Comparison of ENCODE assay signal across 22 cellular contexts in genomic region chr1:51756290-51756689, GRCh38.
DNase-seq lines count a peak whose midpoint lies in the region; ATAC-seq, FAIRE-seq and TF ChIP-seq lines count a peak whose summit lies in the region.
"Had no signal": no experiment of that assay in that cellular context is flagged by ENCODE, and none has a peak within 500 bp of the region (broad histone marks: within the 10 kb centered on the region; RNA-seq: fewer than 3 reads in every experiment).

No MANE protein-coding gene starts in this region.

- H3K36me3 Mint-ChIP-seq in activated T-cell treated with anti-CD3 and anti-CD28 coated beads, Interleukin-2, amount 50 U/mL, for 4 hours (ENCODE audit: insufficient read depth) = peaks cover 32% of the 10 kb centered on the region
- H3K36me3 Mint-ChIP-seq in activated T-helper 17 cell treated with anti-CD3 and anti-CD28 coated beads, Interleukin-2, amount 50 U/mL, for 72 hours (ENCODE audit: low read depth) = peaks cover 57% of the 10 kb centered on the region
- peaks cover 47% of the 10 kb centered on the region for H3K36me3 Mint-ChIP-seq in osteocyte (ENCODE audit: unreplicated experiment)

- no peaks in the 10 kb centered on the region for H3K27me3 ChIP-seq in bronchial epithelial cell (ENCODE audit: control insufficient read depth, insufficient read depth, low read length)
- H3K27me3 ChIP-seq: BE2C had no signal

- H3K9me3 Mint-ChIP-seq in activated T-cell treated with anti-CD3 and anti-CD28 coated beads, Interleukin-2, amount 50 U/mL, for 4 hours = peaks cover 5% of the 10 kb centered on the region
- peaks cover 3% of the 10 kb centered on the region for H3K9me3 Mint-ChIP-seq in activated T-helper 17 cell treated with anti-CD3 and anti-CD28 coated beads, Interleukin-2, amount 50 U/mL, for 72 hours
- H3K9me3 Mint-ChIP-seq in osteocyte (ENCODE audit: unreplicated experiment) = peaks cover 13% of the 10 kb centered on the region
- H3K9me3 Mint-ChIP-seq: CD4-positive, CD25-positive, alpha-beta regulatory T cell had no signal

- peak; percentile 46 to 54 for ATAC-seq in activated T-cell treated with anti-CD3 and anti-CD28 coated beads, Interleukin-2, amount 50 U/mL, for 4 hours
- peak; percentile 78 for ATAC-seq in activated T-helper 17 cell treated with anti-CD3 and anti-CD28 coated beads, Interleukin-2, amount 50 U/mL, for 72 hours (replicated peaks)
- ATAC-seq: GM12878, HepG2 had no signal

- H3K4me3 ChIP-seq in bronchial epithelial cell (ENCODE audit: low read depth, low read length) = no peak overlapping the region
- H3K4me3 ChIP-seq: GM12878, GM23248, HAP-1 had no signal

- no peak overlapping the region for H3K4me3 Mint-ChIP-seq in activated T-cell treated with anti-CD3 and anti-CD28 coated beads, Interleukin-2, amount 50 U/mL, for 4 hours
- no peak overlapping the region for H3K4me3 Mint-ChIP-seq in activated T-helper 17 cell treated with anti-CD3 and anti-CD28 coated beads, Interleukin-2, amount 50 U/mL, for 72 hours
- H3K4me3 Mint-ChIP-seq in osteocyte (ENCODE audit: unreplicated experiment) = no peak overlapping the region
- H3K4me3 Mint-ChIP-seq: CD4-positive, CD25-positive, alpha-beta regulatory T cell; CD8-positive, alpha-beta memory T cell had no signal

- peaks cover 7% of the 10 kb centered on the region for H3K36me3 ChIP-seq in bronchial epithelial cell (ENCODE audit: control insufficient read depth, insufficient read depth, low read length)
- H3K36me3 ChIP-seq: BE2C had no signal

- H3K27me3 Mint-ChIP-seq in activated T-cell treated with anti-CD3 and anti-CD28 coated beads, Interleukin-2, amount 50 U/mL, for 4 hours (ENCODE audit: low read depth) = no peaks in the 10 kb centered on the region
- H3K27me3 Mint-ChIP-seq in activated T-helper 17 cell treated with anti-CD3 and anti-CD28 coated beads, Interleukin-2, amount 50 U/mL, for 72 hours = no peaks in the 10 kb centered on the region
- H3K27me3 Mint-ChIP-seq in osteocyte (ENCODE audit: unreplicated experiment) = no peaks in the 10 kb centered on the region
- H3K27me3 Mint-ChIP-seq: CD4-positive, CD25-positive, alpha-beta regulatory T cell; CD8-positive, alpha-beta memory T cell had no signal

- peaks cover 10% of the 10 kb centered on the region for H3K4me1 Mint-ChIP-seq in activated T-cell treated with anti-CD3 and anti-CD28 coated beads, Interleukin-2, amount 50 U/mL, for 4 hours (ENCODE audit: low read depth)
- H3K4me1 Mint-ChIP-seq in activated T-helper 17 cell treated with anti-CD3 and anti-CD28 coated beads, Interleukin-2, amount 50 U/mL, for 72 hours = peaks cover 16% of the 10 kb centered on the region
- peaks cover 36% of the 10 kb centered on the region for H3K4me1 Mint-ChIP-seq in osteocyte (ENCODE audit: unreplicated experiment)

- TF ChIP-seq CTCF in bronchial epithelial cell (IDR thresholded peaks at IDR 0.05; ENCODE audit: insufficient read depth, low read length, severe bottlenecking) = no peak
- no peak for TF ChIP-seq CTCF in osteocyte (IDR thresholded peaks at IDR 0.05)

- FAIRE-seq in bronchial epithelial cell (lab: Jason Lieb, UNC) = no peak
- FAIRE-seq: A204.1, GM12878, HepG2 had no signal

- DNase-seq in activated T-cell treated with anti-CD3 and anti-CD28 coated beads, Interleukin-2, amount 50 U/mL, for 4 hours = no peak
- DNase-seq in activated T-cell treated with anti-CD3 and anti-CD28 coated beads, Interleukin-2, amount 50 U/mL, for 1 hour = no peak
- DNase-seq in bronchial epithelial cell (ENCODE audit: low read depth) = peak; percentile 85
- no peak for DNase-seq in osteocyte (ENCODE audit: extremely low spot score, unreplicated experiment)
- DNase-seq in central memory CD4-positive, alpha-beta T cell = no peak
- no peak for DNase-seq in stimulated activated CD8-positive, alpha-beta memory T cell treated with anti-CD3 and anti-CD28 coated beads, Interleukin-4, amount 100 ng/mL, for 48 hours
- DNase-seq: ACHN; BE2C; C1 segment of cervical spinal cord; CD4-positive, CD25-positive, alpha-beta regulatory T cell; CD8-positive, alpha-beta memory T cell; COR-L47; DMS 273 treated with DMSO at 0.1 percent for 48 hours; DMS53; DND-41; EL; GM23248 had no signal

- no peak overlapping the region for H3K27ac Mint-ChIP-seq in activated T-helper 17 cell treated with anti-CD3 and anti-CD28 coated beads, Interleukin-2, amount 50 U/mL, for 72 hours
- peak overlapping the region; percentile 38 for H3K27ac Mint-ChIP-seq in osteocyte (ENCODE audit: unreplicated experiment)
- H3K27ac Mint-ChIP-seq: CD4-positive, CD25-positive, alpha-beta regulatory T cell had no signal
